ENCODE assay signal across 1 cellular context in genomic region chr17:30594223-30594952, GRCh38.
A peak's percentile ranks its signal among the peaks of the same experiment; 100 is the strongest.
TF ChIP-seq lines count a peak whose summit lies in the region.

No MANE protein-coding gene starts in this region.

TF ChIP-seq in HepG2, 621 proteins besides CTCF, POLR2A, EP300 and RAD21 (continued from another document and continues in another):
- TF ChIP-seq PRDM15 (CRISPR knock-in tag; IDR thresholded peaks at IDR 0.05) (no peak), MAX (IDR thresholded peaks at IDR 0.05) (peak; percentile 46; the same call in 1 of the 2 replicates), ZNF18 (CRISPR knock-in tag; IDR thresholded peaks at IDR 0.05; ENCODE audit: insufficient replicate concordance) (no peak), REL (CRISPR knock-in tag; conservative IDR thresholded peaks at IDR 0.05) (no peak), ZNF558 (CRISPR knock-in tag; IDR thresholded peaks at IDR 0.05; ENCODE audit: borderline replicate concordance) (no peak), ZBTB39 (CRISPR knock-in tag; IDR thresholded peaks at IDR 0.05) (no peak), ZEB1 (IDR thresholded peaks at IDR 0.05; ENCODE audit: insufficient replicate concordance, low read depth) (no peak), ZBTB37 (CRISPR knock-in tag; IDR thresholded peaks at IDR 0.05) (no peak), AGO1 (IDR thresholded peaks at IDR 0.05; ENCODE audit: low read depth, low read length, poor library complexity, severe bottlenecking) (no peak), ZNF605 (CRISPR knock-in tag; IDR thresholded peaks at IDR 0.05) (no peak; the same call in 1 of the 2 replicates), HHEX (CRISPR knock-in tag; IDR thresholded peaks at IDR 0.05) (no peak), ZNF776 (CRISPR knock-in tag; IDR thresholded peaks at IDR 0.05) (0 out of 2 replicates have a peak, but pooled peaks have one; percentile 35), ZNF562 (CRISPR knock-in tag; IDR thresholded peaks at IDR 0.05; ENCODE audit: borderline replicate concordance) (no peak), ZBTB26 (CRISPR knock-in tag; IDR thresholded peaks at IDR 0.05; ENCODE audit: borderline replicate concordance) (no peak), ZNF136 (CRISPR knock-in tag; IDR thresholded peaks at IDR 0.05; ENCODE audit: low read depth) (0 out of 2 replicates have a peak, but pooled peaks have one; percentile 25), FOXK1 (CRISPR knock-in tag; IDR thresholded peaks at IDR 0.05; ENCODE audit: borderline replicate concordance, low read depth) (no peak), SYNCRIP (IDR thresholded peaks at IDR 0.05; ENCODE audit: insufficient read depth, low read depth, low read length) (no peak), ZNF83 (CRISPR knock-in tag; IDR thresholded peaks at IDR 0.05; ENCODE audit: borderline replicate concordance) (no peak), TERF1 (CRISPR knock-in tag; IDR thresholded peaks at IDR 0.05) (no peak), GLMP (CRISPR knock-in tag; IDR thresholded peaks at IDR 0.05; ENCODE audit: borderline replicate concordance) (no peak), NFE2L1 (CRISPR knock-in tag; IDR thresholded peaks at IDR 0.05; ENCODE audit: borderline replicate concordance) (no peak), ZNF672 (CRISPR knock-in tag; IDR thresholded peaks at IDR 0.05) (no peak), MATR3 (CRISPR knock-in tag; IDR thresholded peaks at IDR 0.05) (no peak), PATZ1 (CRISPR knock-in tag; IDR thresholded peaks at IDR 0.05) (no peak), ATM (IDR thresholded peaks at IDR 0.05; ENCODE audit: borderline replicate concordance) (no peak), KLF13 (CRISPR knock-in tag; IDR thresholded peaks at IDR 0.05) (no peak), ZNF496 (CRISPR knock-in tag; IDR thresholded peaks at IDR 0.05; ENCODE audit: insufficient replicate concordance) (no peak), KLF9 (CRISPR knock-in tag; IDR thresholded peaks at IDR 0.05; ENCODE audit: low read depth) (no peak), XRCC5 (optimal IDR thresholded peaks at IDR 0.05; ENCODE audit: low read length) (no peak), STAG1 (CRISPR knock-in tag; IDR thresholded peaks at IDR 0.05) (no peak), THAP8 (CRISPR knock-in tag; IDR thresholded peaks at IDR 0.05; ENCODE audit: borderline replicate concordance) (no peak), KDM5B (CRISPR knock-in tag; IDR thresholded peaks at IDR 0.05; ENCODE audit: borderline replicate concordance) (0 out of 2 replicates have a peak, but pooled peaks have one; percentile 17), ZNF460 (CRISPR knock-in tag; IDR thresholded peaks at IDR 0.05; ENCODE audit: borderline replicate concordance) (no peak), NR3C1 (CRISPR knock-in tag; IDR thresholded peaks at IDR 0.05) (no peak), TARDBP (CRISPR knock-in tag; IDR thresholded peaks at IDR 0.05) (0 out of 2 replicates have a peak, but pooled peaks have one; percentile 13), FOXA1 (IDR thresholded peaks at IDR 0.05) (no peak), FOXA1 (CRISPR knock-in tag; IDR thresholded peaks at IDR 0.05) (no peak), NR0B2 (CRISPR knock-in tag; IDR thresholded peaks at IDR 0.05) (no peak), ZNF770 (CRISPR knock-in tag; IDR thresholded peaks at IDR 0.05) (no peak), ZSCAN31 (CRISPR knock-in tag; IDR thresholded peaks at IDR 0.05; ENCODE audit: low read depth) (no peak; the same call in 1 of the 2 replicates), POGZ (CRISPR knock-in tag; IDR thresholded peaks at IDR 0.05) (no peak), MIXL1 (CRISPR knock-in tag; IDR thresholded peaks at IDR 0.05) (no peak)
